ENCODE assay signal across 13 cellular contexts in genomic region chr6:89356644-89357043, GRCh38. TPM values are rescaled to one million over a fixed set of nuclear protein-coding genes. Genes with fewer than 3 reads are reported as not detected.
DNase-seq lines count a peak whose midpoint lies in the region; ATAC-seq, FAIRE-seq and TF ChIP-seq lines count a peak whose summit lies in the region.
"Had no signal": no experiment of that assay in that cellular context is flagged by ENCODE, and none has a peak within 500 bp of the region (broad histone marks: within the 10 kb centered on the region; RNA-seq: fewer than 3 reads in every experiment).

No MANE protein-coding gene starts in this region.

- peaks cover 60% of the 10 kb centered on the region for H3K4me1 ChIP-seq in Loucy (ENCODE audit: insufficient read depth, low read length, poor library complexity, severe bottlenecking)

- peak overlapping the region; percentile 85 for H2AFZ ChIP-seq in Loucy (ENCODE audit: low read length)

- peak overlapping the region; percentile 70 for H3K4me3 ChIP-seq in Loucy (ENCODE audit: low read length, poor library complexity, severe bottlenecking)

- H3K4me2 ChIP-seq in Loucy (ENCODE audit: low read depth, low read length, poor library complexity, severe bottlenecking): peak overlapping the region; percentile 87

- no peaks in the 10 kb centered on the region for H3K9me2 ChIP-seq in Loucy (replicated peaks; ENCODE audit: low read depth, low read length)

- H3K9me3 ChIP-seq in Loucy (ENCODE audit: insufficient read depth, low read depth, low read length): no peaks in the 10 kb centered on the region
- H3K9me3 ChIP-seq: upper lobe of left lung had no signal

- DNase-seq in activated T-cell treated with anti-CD3 and anti-CD28 coated beads, Interleukin-2, amount 50 U/mL, for 4 hours: no peak
- DNase-seq in activated T-cell treated with anti-CD3 and anti-CD28 coated beads, Interleukin-2, amount 50 U/mL, for 1 hour: no peak
- DNase-seq in stimulated activated naive B cell treated with anti-CD40 and anti-IgM and Interleukin-4, amounts not matched to agents 10 μg/mL and 1 μg/mL and 100 μg/mL, for 72 hours: no peak
- DNase-seq in RCC 7860 (ENCODE audit: low spot score) (no peak), SIG-M5 (lab: John Stamatoyannopoulos, UW) (no peak), D721Med (ENCODE audit: insufficient read length, low spot score) (no peak)
- DNase-seq: activated CD4-positive, alpha-beta T cell treated with anti-CD3 and anti-CD28 coated beads, Interleukin-2, amount 50 U/mL, for 48 hours; central memory CD4-positive, alpha-beta T cell; kidney; upper lobe of left lung had no signal

- no peaks in the 10 kb centered on the region for H3K36me3 Mint-ChIP-seq in activated T-cell treated with anti-CD3 and anti-CD28 coated beads, Interleukin-2, amount 50 U/mL, for 4 hours (ENCODE audit: insufficient read depth)
- peaks cover 4% of the 10 kb centered on the region for H3K36me3 Mint-ChIP-seq in activated T-helper 17 cell treated with anti-CD3 and anti-CD28 coated beads, Interleukin-2, amount 50 U/mL, for 72 hours (ENCODE audit: low read depth)
- H3K36me3 Mint-ChIP-seq in stimulated activated naive B cell treated with anti-CD40 and anti-IgM and Interleukin-4, amounts not matched to agents 10 μg/mL and 1 μg/mL and 100 μg/mL, for 72 hours: peaks cover 3% of the 10 kb centered on the region in 2 donors

- peaks cover 63% of the 10 kb centered on the region for H3K4me1 Mint-ChIP-seq in activated T-cell treated with anti-CD3 and anti-CD28 coated beads, Interleukin-2, amount 50 U/mL, for 4 hours (ENCODE audit: low read depth)
- H3K4me1 Mint-ChIP-seq in activated T-helper 17 cell treated with anti-CD3 and anti-CD28 coated beads, Interleukin-2, amount 50 U/mL, for 72 hours: peaks cover 30% of the 10 kb centered on the region
- peaks cover 28 to 71% of the 10 kb centered on the region in 2 donors for H3K4me1 Mint-ChIP-seq in stimulated activated naive B cell treated with anti-CD40 and anti-IgM and Interleukin-4, amounts not matched to agents 10 μg/mL and 1 μg/mL and 100 μg/mL, for 72 hours

- peak overlapping the region; percentile 83 for H3K27ac Mint-ChIP-seq in activated T-helper 17 cell treated with anti-CD3 and anti-CD28 coated beads, Interleukin-2, amount 50 U/mL, for 72 hours
- peak overlapping the region; percentile 90 for H3K27ac Mint-ChIP-seq in stimulated activated naive B cell treated with anti-CD40 and anti-IgM and Interleukin-4, amounts not matched to agents 10 μg/mL and 1 μg/mL and 100 μg/mL, for 72 hours

- H3K36me3 ChIP-seq in Loucy (ENCODE audit: insufficient read depth, low read length): no peaks in the 10 kb centered on the region
- H3K36me3 ChIP-seq: upper lobe of left lung had no signal

- no peak for FAIRE-seq in RCC 7860 (lab: Jason Lieb, UNC)
- no peak for FAIRE-seq in D721Med (lab: Jason Lieb, UNC)
- FAIRE-seq: endothelial cell of umbilical vein, kidney had no signal

- peaks cover 28% of the 10 kb centered on the region for H3K79me2 ChIP-seq in Loucy (ENCODE audit: insufficient read depth, low read length)

- H3K27me3 Mint-ChIP-seq in activated T-cell treated with anti-CD3 and anti-CD28 coated beads, Interleukin-2, amount 50 U/mL, for 4 hours (ENCODE audit: low read depth): no peaks in the 10 kb centered on the region
- H3K27me3 Mint-ChIP-seq in activated T-helper 17 cell treated with anti-CD3 and anti-CD28 coated beads, Interleukin-2, amount 50 U/mL, for 72 hours: no peaks in the 10 kb centered on the region
- no peaks in the 10 kb centered on the region for H3K27me3 Mint-ChIP-seq in stimulated activated naive B cell treated with anti-CD40 and anti-IgM and Interleukin-4, amounts not matched to agents 10 μg/mL and 1 μg/mL and 100 μg/mL, for 72 hours

- TF ChIP-seq CTCF in Loucy (conservative IDR thresholded peaks at IDR 0.05; ENCODE audit: low read length): no peak
- no peak for TF ChIP-seq CTCF in D721Med (IDR thresholded peaks at IDR 0.05; ENCODE audit: insufficient read depth, missing control alignments)

- peak overlapping the region; percentile 75 for H3K4me3 Mint-ChIP-seq in activated T-cell treated with anti-CD3 and anti-CD28 coated beads, Interleukin-2, amount 50 U/mL, for 4 hours
- H3K4me3 Mint-ChIP-seq in activated T-helper 17 cell treated with anti-CD3 and anti-CD28 coated beads, Interleukin-2, amount 50 U/mL, for 72 hours: peak overlapping the region; percentile 84
- no peak overlapping the region for H3K4me3 Mint-ChIP-seq in stimulated activated naive B cell treated with anti-CD40 and anti-IgM and Interleukin-4, amounts not matched to agents 10 μg/mL and 1 μg/mL and 100 μg/mL, for 72 hours

- peaks cover under 1% of the 10 kb centered on the region for H4K20me1 ChIP-seq in Loucy (ENCODE audit: insufficient read depth, low read length, poor library complexity, severe bottlenecking)

- ATAC-seq in activated T-cell treated with anti-CD3 and anti-CD28 coated beads, Interleukin-2, amount 50 U/mL, for 4 hours: no peak
- no peak for ATAC-seq in activated T-helper 17 cell treated with anti-CD3 and anti-CD28 coated beads, Interleukin-2, amount 50 U/mL, for 72 hours (replicated peaks)
- no peak for ATAC-seq in stimulated activated naive B cell treated with anti-CD40 and anti-IgM and Interleukin-4, amounts not matched to agents 10 μg/mL and 1 μg/mL and 100 μg/mL, for 72 hours (replicated peaks)

- no peaks in the 10 kb centered on the region for H3F3A ChIP-seq in Loucy (ENCODE audit: low read depth)

- peak overlapping the region; percentile 77 for H3K9ac ChIP-seq in Loucy (ENCODE audit: low read depth, low read length, poor library complexity, severe bottlenecking)

- no peaks in the 10 kb centered on the region for H3K27me3 ChIP-seq in Loucy (ENCODE audit: insufficient read depth, low read length, poor library complexity, severe bottlenecking)
- H3K27me3 ChIP-seq: upper lobe of left lung had no signal

- no peaks in the 10 kb centered on the region for H3K9me3 Mint-ChIP-seq in activated T-cell treated with anti-CD3 and anti-CD28 coated beads, Interleukin-2, amount 50 U/mL, for 4 hours
- H3K9me3 Mint-ChIP-seq in activated T-helper 17 cell treated with anti-CD3 and anti-CD28 coated beads, Interleukin-2, amount 50 U/mL, for 72 hours: no peaks in the 10 kb centered on the region
- peaks cover 0 to 1% of the 10 kb centered on the region in 2 donors for H3K9me3 Mint-ChIP-seq in stimulated activated naive B cell treated with anti-CD40 and anti-IgM and Interleukin-4, amounts not matched to agents 10 μg/mL and 1 μg/mL and 100 μg/mL, for 72 hours

RNA-seq across cellular contexts. Expression of gene UBE2J1, which starts 4.1 kb away (rescaled TPM):
- total RNA-seq in activated T-cell treated with anti-CD3 and anti-CD28 coated beads, Interleukin-2, amount 50 U/mL, for 4 hours: 10 to 100 TPM; 15.0 to 19.4 (median 16.1) TPM
- 10 to 100 TPM; 18.1 to 25.4 TPM for total RNA-seq in activated T-helper 17 cell treated with anti-CD3 and anti-CD28 coated beads, Interleukin-2, amount 50 U/mL, for 72 hours

RNA-seq across cellular contexts. Expression of gene GABRR2, which starts 41.5 kb away (rescaled TPM):
- under 1 TPM in 1 of 3 donors, not detected in 2; 0.19 TPM for total RNA-seq in activated T-cell treated with anti-CD3 and anti-CD28 coated beads, Interleukin-2, amount 50 U/mL, for 4 hours
- under 1 TPM; 0.64 to 0.71 TPM for total RNA-seq in activated T-helper 17 cell treated with anti-CD3 and anti-CD28 coated beads, Interleukin-2, amount 50 U/mL, for 72 hours

RNA-seq across cellular contexts. Expression of gene RRAGD, which starts 55.4 kb away (rescaled TPM):
- 10 to 100 TPM in 2 of 3 donors, 1 to 10 TPM in 1; 7.3 to 11.9 (median 10.2) TPM for total RNA-seq in activated T-cell treated with anti-CD3 and anti-CD28 coated beads, Interleukin-2, amount 50 U/mL, for 4 hours
- 10 to 100 TPM in 1 of 2 donors, 1 to 10 TPM in 1; 8.8 to 22.3 TPM for total RNA-seq in activated T-helper 17 cell treated with anti-CD3 and anti-CD28 coated beads, Interleukin-2, amount 50 U/mL, for 72 hours

Comparison
In these comparisons a context has a peak if more than half of its experiments do, and no peak if none do; other contexts are left out.
1. H3K4me3 Mint-ChIP-seq: peak in activated T-cell treated with anti-CD3 and anti-CD28 coated beads, Interleukin-2, amount 50 U/mL, for 4 hours (single experiment) and activated T-helper 17 cell treated with anti-CD3 and anti-CD28 coated beads, Interleukin-2, amount 50 U/mL, for 72 hours (single experiment); none in stimulated activated naive B cell treated with anti-CD40 and anti-IgM and Interleukin-4, amounts not matched to agents 10 μg/mL and 1 μg/mL and 100 μg/mL, for 72 hours (0 of 2).